ENCODE assay signal across 12 cellular contexts in the genomic region with DNA sequence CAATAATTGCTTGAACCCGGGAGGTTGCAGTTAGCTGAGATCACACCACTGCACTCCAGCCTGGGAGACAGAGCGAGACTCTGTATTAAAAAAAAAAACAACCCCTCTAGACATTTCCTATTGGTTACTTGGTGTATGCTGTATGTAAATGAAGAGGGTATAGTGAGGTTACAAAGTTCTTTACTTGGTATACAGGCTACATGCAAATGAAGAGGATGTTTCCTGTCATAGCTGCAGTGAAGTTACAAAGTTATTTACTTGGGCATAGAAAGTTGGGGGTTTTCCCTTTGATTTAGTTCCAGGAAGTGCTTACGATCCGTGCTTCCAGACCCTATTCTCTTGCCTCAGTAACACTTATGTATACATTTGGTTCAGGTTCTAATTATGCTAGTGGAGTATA. TPM values are rescaled to one million over a fixed set of nuclear protein-coding genes. Genes with fewer than 3 reads are reported as not detected.
A peak's percentile ranks its signal among the peaks of the same experiment; 100 is the strongest.
DNase-seq lines count a peak whose midpoint lies in the region; ATAC-seq lines count a peak whose summit lies in the region.
"Had no signal": no experiment of that assay in that cellular context is flagged by ENCODE, and none has a peak within 500 bp of the region (broad histone marks: within the 10 kb centered on the region; RNA-seq: fewer than 3 reads in every experiment).

No MANE protein-coding gene starts in this region.

- ATAC-seq in GM19372 (IDR thresholded peaks at IDR 0.05; ENCODE audit: low read depth, unreplicated experiment) (peak; percentile 71), HG02938 (IDR thresholded peaks at IDR 0.05; ENCODE audit: unreplicated experiment) (peak; percentile 97), left ventricle myocardium superior (no peak)

- intact Hi-C loops in left ventricle myocardium superior (cut with micrococcal nuclease): no loop called here

- DNase-seq in NCI-H526 treated with DMSO at 0.1 percent for 48 hours (lab: John Stamatoyannopoulos, UW) (peak; percentile 11), GM03348 (ENCODE audit: low spot score) (no peak), left ventricle myocardium superior (no peak), GOT3 (lab: John Stamatoyannopoulos, UW) (no peak)
- no peak for DNase-seq in activated effector memory CD4-positive, alpha-beta T cell treated with anti-CD3 and anti-CD28 coated beads, Interleukin-2, amount 50 U/mL, for 16 hours
- DNase-seq: activated CD4-positive, alpha-beta memory T cell treated with anti-CD3 and anti-CD28 coated beads, Interleukin-2, amount 10 ng/mL, durations not matched to agents 7 days and 5 days; NCI-H1092; Right ventricle myocardium superior had no signal

- H3K4me3 ChIP-seq in GM08714 (ENCODE audit: low read length): peak overlapping the region; percentile 0; the same call in 1 of the 2 replicates
- H3K4me3 ChIP-seq: BLaER1 had no signal

RNA-seq across cellular contexts. Expression of a gene that starts 38.4 kb away (rescaled TPM):
- not detected for total RNA-seq in left ventricle myocardium superior
- total RNA-seq: Right ventricle myocardium superior had no signal
